In the genomic region with DNA sequence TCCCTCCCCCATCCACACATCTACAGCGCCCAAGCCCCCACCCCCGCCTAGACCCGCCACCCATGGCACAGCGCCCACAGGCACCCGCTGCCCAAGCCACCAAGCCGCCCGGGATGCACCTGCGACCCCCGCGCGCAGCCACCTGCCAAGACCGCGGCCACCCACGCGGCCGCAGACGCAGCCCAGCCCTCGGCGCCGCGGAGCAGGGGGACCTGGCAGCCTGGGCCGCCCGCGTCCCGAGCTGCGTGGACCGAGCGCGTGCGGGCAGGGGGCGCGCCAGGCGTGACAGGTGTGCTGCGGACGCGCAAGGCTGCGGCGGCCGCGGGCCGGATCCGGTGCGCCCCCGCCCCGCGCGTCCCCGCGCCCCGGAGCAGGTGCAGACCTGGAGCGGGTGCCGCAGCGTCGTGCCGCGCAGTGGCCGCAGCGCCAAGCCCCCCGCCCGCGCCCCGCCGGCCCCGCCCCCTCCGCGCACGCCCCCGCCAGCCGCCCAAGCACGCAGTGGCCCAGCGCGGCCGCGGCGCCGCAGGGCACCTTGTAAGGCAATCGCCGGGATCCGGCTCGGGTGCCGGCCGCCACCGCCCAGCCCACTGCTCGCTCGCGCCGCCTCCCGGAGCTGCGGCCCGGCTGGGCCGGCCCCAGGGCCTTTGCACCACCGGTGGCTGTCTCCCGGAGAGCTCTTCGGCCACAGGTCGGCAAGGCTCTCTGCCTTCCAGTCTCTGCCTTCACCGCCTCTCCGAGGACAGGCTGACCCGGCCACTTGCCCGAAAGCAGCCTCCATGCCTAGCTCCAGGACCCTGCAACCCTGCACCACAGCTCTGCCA, we compare ENCODE assay signal across 12 cellular contexts. TPM values are rescaled to one million over a fixed set of nuclear protein-coding genes. Genes with fewer than 3 reads are reported as not detected.
DNase-seq lines count a peak whose midpoint lies in the region; ATAC-seq, FAIRE-seq and TF ChIP-seq lines count a peak whose summit lies in the region.
"Had no signal": no experiment of that assay in that cellular context is flagged by ENCODE, and none has a peak within 500 bp of the region (broad histone marks: within the 10 kb centered on the region; RNA-seq: fewer than 3 reads in every experiment).

A gene (minus strand): TSS at position 416 of the 821 bp plus-strand sequence. CDS start 737 bp downstream, outside the sequence.

- DNase-seq in CD4-positive, alpha-beta T cell, result no peak
- no peak for DNase-seq in H1 (ENCODE audit: low read depth in 1 of 2, low spot score in 2 of 2)
- peak; percentile 67 for DNase-seq in neural progenitor cell (ENCODE audit: low spot score)
- no peak for DNase-seq in GM19238 (ENCODE audit: insufficient read length, low spot score)
- DNase-seq in mesenchymal stem cell, result no peak
- no peak for DNase-seq in nucleus accumbens (lab: John Stamatoyannopoulos, UW)
- no peak for DNase-seq in gastrocnemius medialis
- DNase-seq: activated CD4-positive, alpha-beta T cell treated with anti-CD3 and anti-CD28 coated beads, Interleukin-2, amount 50 U/mL, for 1 hour; Caco-2; NCI-H187; SW 1271 had no signal

- POLR2A ChIA-PET in CD4-positive, alpha-beta T cell (lab: Charles Lee), result no interaction called here
- POLR2A ChIA-PET in HEK293 (lab: Yijun Ruan, JAX), result no interaction called here
- POLR2A ChIA-PET in H1 (lab: Charles Lee; ENCODE audit: partially characterized antibody), result interaction anchor here (0.6 to 1.6 kb wide), 2 partner anchors 13 to 464 kb away, joined by 3 to 7 read pairs; a partner anchor contains a TSS

- H3K79me2 ChIP-seq in H1 (ENCODE audit: control insufficient read depth in 1 of 2, insufficient read depth in 2 of 2, low read length in 2 of 2), result no peaks in the 10 kb centered on the region
- H3K79me2 ChIP-seq in neural progenitor cell (ENCODE audit: low read depth), result no peaks in the 10 kb centered on the region

- no peak within 1 kb of the TSS for H3K4me3 ChIP-seq in HEK293 (ENCODE audit: low read depth, low read length)
- H3K4me3 ChIP-seq in H1 (ENCODE audit: extremely low read depth in 1 of 4, insufficient read depth in 2 of 4, low read depth in 3 of 4, low read length in 4 of 4), result peak within 1 kb of the TSS in 3 of 4 experiments; percentile 14 to 45 (median 17); a peak in 5 of 8 replicates
- peak within 1 kb of the TSS; percentile 33 for H3K4me3 ChIP-seq in neural progenitor cell
- no peak within 1 kb of the TSS for H3K4me3 ChIP-seq in mesenchymal stem cell (ENCODE audit: insufficient read depth in 1 of 2, low read depth in 1 of 2, low read length in 2 of 2)
- no peak within 1 kb of the TSS for H3K4me3 ChIP-seq in gastrocnemius medialis

- H2AFZ ChIP-seq in H1 (ENCODE audit: low read length) (no peak within 1 kb of the TSS), neural progenitor cell (replicated peaks) (no peak within 1 kb of the TSS), mesenchymal stem cell (ENCODE audit: low read depth, low read length) (no peak within 1 kb of the TSS)

- H3K14ac ChIP-seq in H1 (ENCODE audit: insufficient read length), result no peak within 1 kb of the TSS
- H3K14ac ChIP-seq in mesenchymal stem cell (ENCODE audit: low read length in 2 of 2), result no peak within 1 kb of the TSS

- no peaks in the 10 kb centered on the region for H3K36me3 ChIP-seq in HEK293 (ENCODE audit: control insufficient read depth in 2 of 2, insufficient read depth in 1 of 2, low read length in 2 of 2)
- no peaks in the 10 kb centered on the region for H3K36me3 ChIP-seq in H1 (ENCODE audit: control insufficient read depth in 2 of 4, insufficient read depth in 4 of 4, low read length in 3 of 4)
- H3K36me3 ChIP-seq in neural progenitor cell, result no peaks in the 10 kb centered on the region
- no peaks in the 10 kb centered on the region for H3K36me3 ChIP-seq in mesenchymal stem cell (ENCODE audit: control insufficient read depth in 1 of 2, insufficient read depth in 2 of 2, low read depth in 1 of 2, low read length in 2 of 2)
- no peaks in the 10 kb centered on the region for H3K36me3 ChIP-seq in gastrocnemius medialis

- H2BK120ac ChIP-seq in H1 (replicated peaks; ENCODE audit: low read depth, low read length), result no peak within 1 kb of the TSS
- no peak within 1 kb of the TSS for H2BK120ac ChIP-seq in mesenchymal stem cell (ENCODE audit: low read depth, low read length)

- CTCF ChIA-PET in CD4-positive, alpha-beta T cell (lab: Charles Lee), result no interaction called here
- CTCF ChIA-PET in HEK293 (lab: Yijun Ruan, JAX), result interaction anchor here (0.6 kb wide), 2 partner anchors 179 to 721 kb away, joined by 3 read pairs; no protein-coding TSS in a partner anchor
- CTCF ChIA-PET in H1 (lab: Charles Lee; ENCODE audit: partially characterized antibody), result interaction anchor here (0.8 to 2.1 kb wide), 4 partner anchors 10 to 108 kb away, joined by 3 to 10 read pairs (median 3); no protein-coding TSS in a partner anchor

- H3K4ac ChIP-seq in H1 (replicated peaks; ENCODE audit: insufficient read length, low read depth, low read length) (no peak within 1 kb of the TSS), mesenchymal stem cell (ENCODE audit: low read depth in 1 of 2, low read length in 2 of 2) (no peak within 1 kb of the TSS)

- TF ChIP-seq POLR2A in H1 (IDR thresholded peaks at IDR 0.05; ENCODE audit: control extremely low read depth in 1 of 2, low read depth in 2 of 2, low read length in 2 of 2) (no peak), gastrocnemius medialis (IDR thresholded peaks at IDR 0.05) (no peak)

- ATAC-seq in CD4-positive, alpha-beta T cell (ENCODE audit: poor library complexity), result no peak
- no peak for ATAC-seq in gastrocnemius medialis

- no peaks in the 10 kb centered on the region for H3F3A ChIP-seq in neural progenitor cell (ENCODE audit: low read depth)

- peaks cover 21% of the 10 kb centered on the region for H3K27me3 Mint-ChIP-seq in CD4-positive, alpha-beta T cell
- H3K27me3 Mint-ChIP-seq in neural progenitor cell (ENCODE audit: insufficient read depth, low read depth), result peaks cover 11% of the 10 kb centered on the region

- peak within 1 kb of the TSS; percentile 68; the same call in 1 of the 2 replicates for H4K8ac ChIP-seq in H1 (ENCODE audit: extremely low read depth, insufficient read depth, low read length)
- H4K8ac ChIP-seq in mesenchymal stem cell (ENCODE audit: low read length), result no peak within 1 kb of the TSS

- intact Hi-C loops in CD4-positive, alpha-beta T cell (cut with DNase I, micrococcal nuclease), result no loop called here
- intact Hi-C loops in gastrocnemius medialis (cut with DNase I; ENCODE audit: low total_unique reads), result no loop called here

- no peak within 1 kb of the TSS for H4K5ac ChIP-seq in H1 (ENCODE audit: insufficient read length, low read depth, low read length)

- TF ChIP-seq RAD21 in H1 (IDR thresholded peaks at IDR 0.05 in 1 of 2, conservative IDR thresholded peaks at IDR 0.05 in 1 of 2; ENCODE audit: low read depth in 2 of 2, low read length in 2 of 2), result no peak

- H4K20me1 ChIP-seq in H1 (replicated peaks in 1 of 2; ENCODE audit: control insufficient read depth in 1 of 2, insufficient read depth in 2 of 2, low read length in 2 of 2) (no peaks in the 10 kb centered on the region), neural progenitor cell (ENCODE audit: low read depth) (no peaks in the 10 kb centered on the region)

- no peak for TF ChIP-seq CTCF in CD4-positive, alpha-beta T cell (IDR thresholded peaks at IDR 0.05)
- TF ChIP-seq CTCF in HEK293 (tag by site-specific recombination; IDR thresholded peaks at IDR 0.05), result no peak
- no peak for TF ChIP-seq CTCF in H1 (IDR thresholded peaks at IDR 0.05; ENCODE audit: control extremely low read depth in 1 of 3, insufficient read depth in 1 of 3, low read depth in 1 of 3, low read length in 3 of 3)
- TF ChIP-seq CTCF in neural progenitor cell (IDR thresholded peaks at IDR 0.05), result no peak
- no peak for TF ChIP-seq CTCF in gastrocnemius medialis (IDR thresholded peaks at IDR 0.05 in 4 of 5, conservative IDR thresholded peaks at IDR 0.05 in 1 of 5)

- H3K18ac ChIP-seq in H1 (ENCODE audit: extremely low read depth, low read length) (no peak within 1 kb of the TSS; the same call in 1 of the 2 replicates), mesenchymal stem cell (ENCODE audit: low read depth in 1 of 2, low read length in 2 of 2) (no peak within 1 kb of the TSS)

- H3K27ac Mint-ChIP-seq in CD4-positive, alpha-beta T cell, result no peak within 1 kb of the TSS
- H3K27ac Mint-ChIP-seq in neural progenitor cell, result peak within 1 kb of the TSS; percentile 80

- 29% methylated on average over 11 of the region's 99 CpGs; no CpG with 5 or more reads in 1 of the 2 experiments for WGBS in H1 (ENCODE audit: extremely low coverage in 1 of 2, insufficient coverage in 1 of 2, insufficient read length in 1 of 2, insufficient replicate concordance in 2 of 2, low coverage in 1 of 2, low lambda C conversion rate in 2 of 2, missing lambda C conversion rate in 1 of 2), 2 experiments
- 36% methylated on average over 17 of the region's 99 CpGs for WGBS in mesenchymal stem cell

- H3K4me2 ChIP-seq in H1 (ENCODE audit: insufficient read depth in 1 of 2, low read depth in 2 of 2, low read length in 2 of 2), result peak within 1 kb of the TSS; percentile 33 to 54; a peak in 3 of 4 replicates
- H3K4me2 ChIP-seq in neural progenitor cell, result peak within 1 kb of the TSS; percentile 63
- no peak within 1 kb of the TSS for H3K4me2 ChIP-seq in mesenchymal stem cell (ENCODE audit: low read length, poor library complexity, severe bottlenecking)

- no peak for FAIRE-seq in H1 (lab: Jason Lieb, UNC)

- peak within 1 kb of the TSS; percentile 74 for H4K91ac ChIP-seq in H1 (replicated peaks; ENCODE audit: insufficient read length, low read length)
- no peak within 1 kb of the TSS for H4K91ac ChIP-seq in mesenchymal stem cell (ENCODE audit: low read length)

- no peaks in the 10 kb centered on the region for H3K9me3 ChIP-seq in CD4-positive, alpha-beta T cell (ENCODE audit: control insufficient read depth, low read length)
- H3K9me3 ChIP-seq in HEK293 (ENCODE audit: control insufficient read depth, insufficient read depth, low read depth, low read length) (no peaks in the 10 kb centered on the region), H1 (ENCODE audit: insufficient read depth in 2 of 2, low read depth in 1 of 2, low read length in 1 of 2) (no peaks in the 10 kb centered on the region), neural progenitor cell (ENCODE audit: low read depth) (no peaks in the 10 kb centered on the region), mesenchymal stem cell (ENCODE audit: control insufficient read depth, low read length) (no peaks in the 10 kb centered on the region), gastrocnemius medialis (no peaks in the 10 kb centered on the region)
- H3K9me3 ChIP-seq: Caco-2 had no signal

- H2AK5ac ChIP-seq in H1 (ENCODE audit: low read depth, low read length), result no peak within 1 kb of the TSS
- H2AK5ac ChIP-seq in mesenchymal stem cell (ENCODE audit: low read length, severe bottlenecking), result no peak within 1 kb of the TSS

- H3K79me1 ChIP-seq in H1 (ENCODE audit: low read depth, low read length), result no peaks in the 10 kb centered on the region
- H3K79me1 ChIP-seq in mesenchymal stem cell (replicated peaks; ENCODE audit: low read length, poor library complexity, severe bottlenecking), result no peaks in the 10 kb centered on the region

- H2BK5ac ChIP-seq in H1 (ENCODE audit: low read depth, low read length), result no peak within 1 kb of the TSS
- no peak within 1 kb of the TSS for H2BK5ac ChIP-seq in mesenchymal stem cell (ENCODE audit: low read depth, low read length, poor library complexity, severe bottlenecking)

- H3K9ac ChIP-seq in H1 (replicated peaks in 1 of 4; ENCODE audit: extremely low read depth in 1 of 4, low read depth in 3 of 4, low read length in 3 of 4), result no peak within 1 kb of the TSS
- H3K9ac ChIP-seq in neural progenitor cell, result no peak within 1 kb of the TSS
- H3K9ac ChIP-seq in mesenchymal stem cell (ENCODE audit: low read length), result no peak within 1 kb of the TSS

- in situ Hi-C loops in gastrocnemius medialis (cut with MboI; ENCODE audit: low sequenced_read_pairs in 4 of 4), result loop anchor here in 1 of 4 donors (25.0 kb wide), 1 partner anchor 711 kb away; no protein-coding TSS in a partner anchor

- H3K56ac ChIP-seq in H1 (replicated peaks; ENCODE audit: insufficient read length, low read depth, low read length), result no peak within 1 kb of the TSS

- no peak within 1 kb of the TSS for H2BK12ac ChIP-seq in H1 (ENCODE audit: low read depth, low read length)
- no peak within 1 kb of the TSS for H2BK12ac ChIP-seq in mesenchymal stem cell (ENCODE audit: low read length in 2 of 2)

- no peaks in the 10 kb centered on the region; the same call in 1 of the 2 replicates for H3K23me2 ChIP-seq in H1 (ENCODE audit: low read depth, low read length)

- H3K4me1 Mint-ChIP-seq in CD4-positive, alpha-beta T cell (ENCODE audit: low read depth), result no peaks in the 10 kb centered on the region
- peaks cover 15% of the 10 kb centered on the region for H3K4me1 Mint-ChIP-seq in neural progenitor cell

- no peak for TF ChIP-seq EP300 in H1 (IDR thresholded peaks at IDR 0.05; ENCODE audit: borderline replicate concordance in 1 of 2, low read depth in 2 of 2, low read length in 2 of 2)

- H3K4me1 ChIP-seq in HEK293 (ENCODE audit: control insufficient read depth, insufficient read depth, low read length), result no peaks in the 10 kb centered on the region
- peaks cover 0 to 8% (median 2%) of the 10 kb centered on the region in 4 experiments; a peak in 4 of 7 replicates for H3K4me1 ChIP-seq in H1 (replicated peaks in 1 of 4; ENCODE audit: control insufficient read depth in 3 of 4, insufficient read depth in 4 of 4, low read length in 3 of 4)
- peaks cover 5% of the 10 kb centered on the region for H3K4me1 ChIP-seq in neural progenitor cell
- peaks cover 2% of the 10 kb centered on the region for H3K4me1 ChIP-seq in mesenchymal stem cell (ENCODE audit: control insufficient read depth, insufficient read depth, low read depth, low read length)
- H3K4me1 ChIP-seq in gastrocnemius medialis, result no peaks in the 10 kb centered on the region
- H3K4me1 ChIP-seq: Caco-2 had no signal

- H2BK15ac ChIP-seq in H1 (ENCODE audit: low read length) (no peak within 1 kb of the TSS), mesenchymal stem cell (ENCODE audit: low read depth, poor library complexity, severe bottlenecking) (no peak within 1 kb of the TSS)

- no peak within 1 kb of the TSS; the same call in 1 of the 2 replicates for H2BK20ac ChIP-seq in H1 (ENCODE audit: low read length)

- H3K4me3 Mint-ChIP-seq in CD4-positive, alpha-beta T cell, result peak within 1 kb of the TSS; percentile 55
- H3K4me3 Mint-ChIP-seq in neural progenitor cell, result peak within 1 kb of the TSS; percentile 70

- no peak within 1 kb of the TSS for H3K23ac ChIP-seq in H1 (ENCODE audit: insufficient read length)
- no peak within 1 kb of the TSS for H3K23ac ChIP-seq in mesenchymal stem cell (ENCODE audit: low read length in 2 of 2)

- H3K27me3 ChIP-seq in CD4-positive, alpha-beta T cell (ENCODE audit: control insufficient read depth, insufficient read depth, low read length), result peaks cover 10% of the 10 kb centered on the region
- H3K27me3 ChIP-seq in H1 (replicated peaks in 1 of 4; ENCODE audit: control insufficient read depth in 3 of 4, extremely low read depth in 1 of 4, insufficient read depth in 3 of 4, low read length in 3 of 4) (peaks cover 0 to 2% (median under 1%) of the 10 kb centered on the region in 4 experiments; a peak in 2 of 7 replicates), neural progenitor cell (no peaks in the 10 kb centered on the region), mesenchymal stem cell (ENCODE audit: control insufficient read depth in 1 of 2, insufficient read depth in 1 of 2, low read length in 2 of 2) (peaks cover 17 to 60% of the 10 kb centered on the region in 2 experiments), gastrocnemius medialis (peaks cover 0 to 12% (median 11%) of the 10 kb centered on the region in 3 donors)

- H3K36me3 Mint-ChIP-seq in CD4-positive, alpha-beta T cell (ENCODE audit: low read depth), result no peaks in the 10 kb centered on the region
- no peaks in the 10 kb centered on the region for H3K36me3 Mint-ChIP-seq in neural progenitor cell

- H3K9me3 Mint-ChIP-seq in CD4-positive, alpha-beta T cell, result no peaks in the 10 kb centered on the region
- H3K9me3 Mint-ChIP-seq in neural progenitor cell, result peaks cover 25% of the 10 kb centered on the region

- H3K27ac ChIP-seq in CD4-positive, alpha-beta T cell (ENCODE audit: low read depth, low read length), result no peak within 1 kb of the TSS
- H3K27ac ChIP-seq in HEK293 (ENCODE audit: extremely low read depth, low read depth, low read length) (no peak within 1 kb of the TSS), H1 (ENCODE audit: low read depth, low read length) (no peak within 1 kb of the TSS), neural progenitor cell (no peak within 1 kb of the TSS), mesenchymal stem cell (ENCODE audit: low read length, poor library complexity, severe bottlenecking) (no peak within 1 kb of the TSS), gastrocnemius medialis (no peak within 1 kb of the TSS)

RNA-seq across cellular contexts. Expression of the gene that starts here (rescaled TPM):
- 1 to 10 TPM in 1 of 2 experiments, under 1 TPM in 1; 0.70 to 1.0 TPM for total RNA-seq in CD4-positive, alpha-beta T cell
- 4.3 and 6.2 TPM in 2 replicates for total RNA-seq in H1 (2021; fragmentation: NEBNext Ultra II Directional; extraction: Animal tissue kit (Norgen Biotek cat#: 25700))
- polyA plus RNA-seq in H1 (2011; rRNA removed), result 6.3 and 13.9 TPM in 2 replicates
- polyA plus RNA-seq in H1 (2011; cell fraction: cytosol; rRNA removed), result 12.3 TPM
- 54.8 TPM for polyA plus RNA-seq in H1 (2011; cell fraction: nucleus; rRNA removed)
- polyA plus RNA-seq in H1 (2012, experiment 1 of 2), result 3.0 to 5.7 TPM (median 5.2 TPM) in 4 replicates
- 3.0 TPM for polyA plus RNA-seq in H1 (2012, experiment 2 of 2)
- 2.3 TPM for polyA plus RNA-seq in H1 (2013, experiment 1 of 2)
- 1.7 TPM for polyA plus RNA-seq in H1 (2013, experiment 2 of 2)
- 4.0 and 5.4 TPM in 2 replicates for polyA minus RNA-seq in H1 (2011; rRNA and poly(A)+ RNA removed)
- polyA minus RNA-seq in H1 (2011; cell fraction: cytosol; rRNA and poly(A)+ RNA removed), result 9.1 TPM
- 10.0 TPM for polyA minus RNA-seq in H1 (2011; cell fraction: nucleus; rRNA and poly(A)+ RNA removed)
- total RNA-seq in neural progenitor cell (ENCODE audit: low replicate concordance) (19.7 and 53.5 TPM in 2 replicates), gastrocnemius medialis (1 to 10 TPM in 1 of 4 donors, under 1 TPM in 1, not detected in 2; 0.98 to 1.6 TPM)
- polyA plus RNA-seq in mesenchymal stem cell (2013, experiment 1 of 2), result 0.10 TPM
- 0.03 TPM for polyA plus RNA-seq in mesenchymal stem cell (2013, experiment 2 of 2)
- total RNA-seq: Caco-2 had no signal

Comparison
In these comparisons a context has a peak if more than half of its experiments do, and no peak if none do; other contexts are left out.
1. H3K4me3 ChIP-seq: peak in H1 (3 of 4) and neural progenitor cell (single experiment); none in HEK293 (single experiment), mesenchymal stem cell (0 of 2) and gastrocnemius medialis (0 of 4).